12 cellular contexts compared by ENCODE assay signal in genomic region chr16:2163211-2163881, GRCh38. TPM values are rescaled to one million over a fixed set of nuclear protein-coding genes. Genes with fewer than 3 reads are reported as not detected.
DNase-seq lines count a peak whose midpoint lies in the region; ATAC-seq, FAIRE-seq and TF ChIP-seq lines count a peak whose summit lies in the region.
"Had no signal": no experiment of that assay in that cellular context is flagged by ENCODE, and none has a peak within 500 bp of the region (broad histone marks: within the 10 kb centered on the region; RNA-seq: fewer than 3 reads in every experiment).

No MANE protein-coding gene starts in this region.

- peak overlapping the region; percentile 17 for H3K27ac ChIP-seq in CD4-positive, alpha-beta T cell (ENCODE audit: low read depth, low read length)
- H3K27ac ChIP-seq in PC-9 (peak overlapping the region; percentile 74), mucosa of rectum (ENCODE audit: low read depth in 2 of 2, low read length in 2 of 2) (peak overlapping the region; percentile 71 to 90)

- H3K36me3 ChIP-seq in PC-9 (ENCODE audit: low read depth) (0 out of 2 replicates have a peak, but pooled peaks cover 9% of the 10 kb centered on the region), mucosa of rectum (ENCODE audit: control insufficient read depth in 2 of 2, insufficient read depth in 2 of 2, low read length in 2 of 2) (peaks cover 14 to 17% of the 10 kb centered on the region in 2 donors)

- H3K27me3 ChIP-seq in CD4-positive, alpha-beta T cell (ENCODE audit: control insufficient read depth, insufficient read depth, low read length), result no peaks in the 10 kb centered on the region
- no peaks in the 10 kb centered on the region for H3K27me3 ChIP-seq in PC-9 (ENCODE audit: insufficient read depth, low read depth)
- no peaks in the 10 kb centered on the region for H3K27me3 ChIP-seq in mucosa of rectum (ENCODE audit: control insufficient read depth in 2 of 2, insufficient read depth in 2 of 2, low read length in 2 of 2)
- H3K27me3 ChIP-seq: esophagus muscularis mucosa had no signal

- H3K36me3 Mint-ChIP-seq in CD4-positive, alpha-beta T cell (ENCODE audit: low read depth), result peaks cover 4% of the 10 kb centered on the region

- peak overlapping the region; percentile 36 for H3K27ac Mint-ChIP-seq in CD4-positive, alpha-beta T cell

- TF ChIP-seq CTCF in CD4-positive, alpha-beta T cell (IDR thresholded peaks at IDR 0.05), result no peak
- TF ChIP-seq CTCF in PC-9 (conservative IDR thresholded peaks at IDR 0.05), result no peak

- peak in 1 of 10 experiments; percentile 27 for DNase-seq in CD4-positive, alpha-beta T cell
- peak; percentile 90 to 96 for DNase-seq in PC-9
- DNase-seq in central memory CD4-positive, alpha-beta T cell, result peak; percentile 50
- no peak for DNase-seq in anterior cingulate cortex (lab: John Stamatoyannopoulos, UW)
- DNase-seq in NCI-H748 treated with DMSO at 0.1 percent for 48 hours (lab: John Stamatoyannopoulos, UW), result no peak
- DNase-seq in stimulated activated naive CD4-positive, alpha-beta T cell treated with Interleukin-2 at 50 U/mL for 16 hours (lab: John Stamatoyannopoulos, UW), result no peak
- DNase-seq in HTR-8/SVneo (ENCODE audit: insufficient read length, low spot score), result no peak
- DNase-seq: NCI-H2029; NK-92 treated with Interleukin-12 subunit alpha and Interleukin-12 subunit beta, amount 100 ng/mL, for 24 hours; SK-N-SH had no signal

- peaks cover 71% of the 10 kb centered on the region for H3K79me2 ChIP-seq in PC-9 (ENCODE audit: low read depth)

- H3K4me1 ChIP-seq in PC-9 (replicated peaks; ENCODE audit: insufficient read depth) (peaks cover 41% of the 10 kb centered on the region), mucosa of rectum (ENCODE audit: control insufficient read depth in 2 of 2, insufficient read depth in 2 of 2, low read length in 2 of 2) (peaks cover 36 to 47% of the 10 kb centered on the region in 2 donors)

- POLR2A ChIA-PET in CD4-positive, alpha-beta T cell (lab: Charles Lee), result no interaction called here
- POLR2A ChIA-PET in PC-9 (lab: Charles Lee; ENCODE audit: unreplicated experiment), result interaction anchor here (0.6 to 1.4 kb wide), 6 partner anchors 8 to 1978 kb away, joined by 3 to 15 read pairs (median 4); partner anchors contain the start of genes ECI1 and TRAF7

- no peaks in the 10 kb centered on the region for H3K9me2 ChIP-seq in PC-9 (ENCODE audit: insufficient read depth)
- H3K9me2 ChIP-seq: SK-N-SH had no signal

- H3K9me3 Mint-ChIP-seq in CD4-positive, alpha-beta T cell, result no peaks in the 10 kb centered on the region

- peaks cover 68% of the 10 kb centered on the region for H4K20me1 ChIP-seq in PC-9 (ENCODE audit: insufficient read depth)

- CTCF ChIA-PET in CD4-positive, alpha-beta T cell (lab: Charles Lee), result no interaction called here
- CTCF ChIA-PET in PC-9 (lab: Charles Lee), result interaction anchor here (1.0 kb wide), 1 partner anchor 73 kb away, joined by 4 read pairs; no protein-coding TSS in a partner anchor

- intact Hi-C loops in CD4-positive, alpha-beta T cell (cut with DNase I, micrococcal nuclease), result no loop called here
- intact Hi-C loops in PC-9 (cut with micrococcal nuclease; ENCODE audit: unreplicated experiment), result loop anchor here (1.0 kb wide), 1 partner anchor 8 kb away; the partner anchor contains the start of gene TRAF7

- H3K9ac ChIP-seq in mucosa of rectum (ENCODE audit: low read depth in 1 of 2, low read length in 2 of 2), result peak overlapping the region in 1 of 2 donors; percentile 59
- H3K9ac ChIP-seq: SK-N-SH had no signal

- H3F3A ChIP-seq in PC-9 (ENCODE audit: insufficient read depth, low read depth), result peaks cover 36% of the 10 kb centered on the region

- peak; percentile 63 for ATAC-seq in CD4-positive, alpha-beta T cell (ENCODE audit: poor library complexity)

- H3K4me3 ChIP-seq in PC-9, result peak overlapping the region; percentile 33; the same call in 1 of the 2 replicates
- peak overlapping the region in 1 of 2 donors; percentile 4 for H3K4me3 ChIP-seq in mucosa of rectum (ENCODE audit: low read length in 2 of 2)
- H3K4me3 ChIP-seq: esophagus muscularis mucosa had no signal

- peak overlapping the region; percentile 66 for H3K4me2 ChIP-seq in PC-9
- H3K4me2 ChIP-seq: SK-N-SH had no signal

- H2AFZ ChIP-seq in PC-9, result no peak overlapping the region

- H3K4me1 Mint-ChIP-seq in CD4-positive, alpha-beta T cell (ENCODE audit: low read depth), result peaks cover 4% of the 10 kb centered on the region

- TSS peak; percentile 16 for BruUV-seq in PC-9 (replicated peaks; lab: Mats Ljungman, UMichigan)

- no peak for FAIRE-seq in HTR-8/SVneo (lab: Jason Lieb, UNC)

- no peak overlapping the region for H3K4me3 Mint-ChIP-seq in CD4-positive, alpha-beta T cell

- H3K27me3 Mint-ChIP-seq in CD4-positive, alpha-beta T cell, result no peaks in the 10 kb centered on the region

- H3K9me3 ChIP-seq in CD4-positive, alpha-beta T cell (ENCODE audit: control insufficient read depth, low read length), result no peaks in the 10 kb centered on the region
- H3K9me3 ChIP-seq in PC-9 (ENCODE audit: insufficient read depth, low read depth) (no peaks in the 10 kb centered on the region), mucosa of rectum (ENCODE audit: control insufficient read depth in 2 of 2, low read length in 2 of 2) (no peaks in the 10 kb centered on the region)
- H3K9me3 ChIP-seq: esophagus muscularis mucosa, SK-N-SH had no signal

RNA-seq across cellular contexts. Expression of gene TRAF7, which starts 7.8 kb away (rescaled TPM):
- total RNA-seq in CD4-positive, alpha-beta T cell, result 10 to 100 TPM; 19.9 to 24.0 TPM
- total RNA-seq in PC-9 (2021), result 166 and 199 TPM in 2 replicates

RNA-seq across cellular contexts. Expression of gene RAB26, which starts 14.9 kb away (rescaled TPM):
- not detected for total RNA-seq in CD4-positive, alpha-beta T cell
- total RNA-seq in PC-9 (2021), result 29.5 and 31.3 TPM in 2 replicates
- total RNA-seq: esophagus muscularis mucosa had no signal

RNA-seq across cellular contexts. Expression of gene PKD1, which starts 27.6 kb away (rescaled TPM):
- 10 to 100 TPM; 80.3 to 85.6 TPM for total RNA-seq in CD4-positive, alpha-beta T cell
- total RNA-seq in PC-9 (2021), result 91.5 and 105 TPM in 2 replicates

RNA-seq across cellular contexts. Expression of gene CASKIN1, which starts 33.1 kb away (rescaled TPM):
- under 1 TPM in 1 of 2 experiments, not detected in 1; 0.06 TPM for total RNA-seq in CD4-positive, alpha-beta T cell
- total RNA-seq in PC-9 (2021), result 2.1 and 3.3 TPM in 2 replicates

RNA-seq across cellular contexts. Expression of gene MLST8, which starts 41.9 kb away (rescaled TPM):
- 10 to 100 TPM; 22.9 to 26.4 TPM for total RNA-seq in CD4-positive, alpha-beta T cell
- total RNA-seq in PC-9 (2021), result 66.3 and 74.2 TPM in 2 replicates

Comparison
In these comparisons a context has a peak if more than half of its experiments do, and no peak if none do; other contexts are left out.
1. DNase-seq: peak in PC-9 (2 of 2) and central memory CD4-positive, alpha-beta T cell (single experiment); none in anterior cingulate cortex (0 of 58), NCI-H748 treated with DMSO at 0.1 percent for 48 hours (single experiment), stimulated activated naive CD4-positive, alpha-beta T cell treated with Interleukin-2 at 50 U/mL for 16 hours (single experiment) and HTR-8/SVneo (single experiment).
2. H3K27ac ChIP-seq: peak in every context shown above with its lines; median percentile 80 in mucosa of rectum; 74 in PC-9; 17 in CD4-positive, alpha-beta T cell.
3. RNA of gene RAB26, which starts 14.9 kb away (total RNA-seq): 29.5 to 31.3 TPM in PC-9; not detected in CD4-positive, alpha-beta T cell; every median in the first group is over 10 times any median in the second.